ENCODE assay signal across 1 cellular context in genomic region chr6:36244641-36245280, GRCh38.
A peak's percentile ranks its signal among the peaks of the same experiment; 100 is the strongest.
TF ChIP-seq lines count a peak whose summit lies in the region.

No MANE protein-coding gene starts in this region.

TF ChIP-seq in endothelial cell of umbilical vein, 7 proteins besides CTCF, POLR2A, EP300 and RAD21:
- TF ChIP-seq POLR2AphosphoS5 (IDR thresholded peaks at IDR 0.05; ENCODE audit: insufficient read depth, low read depth, low read length), result peak; percentile 30
- TF ChIP-seq EZH2 (IDR thresholded peaks at IDR 0.05; ENCODE audit: borderline replicate concordance, low read depth, low read length, severe bottlenecking), result no peak
